ENCODE assay signal across 14 cellular contexts in genomic region chr9:13274901-13275641, GRCh38. TPM values are rescaled to one million over a fixed set of nuclear protein-coding genes. Genes with fewer than 3 reads are reported as not detected.
DNase-seq lines count a peak whose midpoint lies in the region; ATAC-seq and TF ChIP-seq lines count a peak whose summit lies in the region.
"Had no signal": no experiment of that assay in that cellular context is flagged by ENCODE, and none has a peak within 500 bp of the region (broad histone marks: within the 10 kb centered on the region; RNA-seq: fewer than 3 reads in every experiment).

No MANE protein-coding gene starts in this region.

- TF ChIP-seq POLR2A in esophagus muscularis mucosa (IDR thresholded peaks at IDR 0.05; ENCODE audit: low read depth), result no peak

- DNase-seq in Daoy (ENCODE audit: low read depth) (peak; percentile 39), NCI-H226 (peak; percentile 70), esophagus muscularis mucosa (ENCODE audit: extremely low spot score) (no peak)
- DNase-seq in stimulated activated CD8-positive, alpha-beta memory T cell treated with anti-CD3 and anti-CD28 coated beads, Interleukin-4, amount 100 ng/mL, for 48 hours, result no peak
- DNase-seq: activated CD4-positive, alpha-beta T cell treated with anti-CD3 and anti-CD28 coated beads for 1 hour; H7; NCI-H1436; stimulated activated CD4-positive, alpha-beta T cell treated with anti-CD3 and anti-CD28 coated beads, Interleukin-2, amount 100 ng/mL, for 24 hours had no signal

- H3K4me3 ChIP-seq in esophagus muscularis mucosa, result no peak overlapping the region
- H3K4me3 ChIP-seq in rectal smooth muscle tissue (ENCODE audit: low read length), result no peak overlapping the region

- ATAC-seq in GM19463 (IDR thresholded peaks at IDR 0.05; ENCODE audit: unreplicated experiment), result no peak
- ATAC-seq in GM18520 (IDR thresholded peaks at IDR 0.05; ENCODE audit: unreplicated experiment), result no peak
- ATAC-seq in HG02870 (IDR thresholded peaks at IDR 0.05; ENCODE audit: unreplicated experiment), result no peak
- ATAC-seq: activated naive CD4-positive, alpha-beta T cell treated with anti-CD3 and anti-CD28 coated beads, Interleukin-2, amount 50 U/mL, for 72 hours; esophagus mucosa had no signal

- H3K27me3 ChIP-seq in esophagus muscularis mucosa (no peaks in the 10 kb centered on the region), rectal smooth muscle tissue (ENCODE audit: control insufficient read depth, insufficient read depth, low read length) (no peaks in the 10 kb centered on the region)

- H3K9ac ChIP-seq in rectal smooth muscle tissue (ENCODE audit: low read length), result no peak overlapping the region

- H3K36me3 ChIP-seq in esophagus muscularis mucosa, result no peaks in the 10 kb centered on the region
- no peaks in the 10 kb centered on the region for H3K36me3 ChIP-seq in rectal smooth muscle tissue (ENCODE audit: control insufficient read depth, insufficient read depth, low read length)

- no peak for TF ChIP-seq EP300 in esophagus muscularis mucosa (IDR thresholded peaks at IDR 0.05)

- no peak for TF ChIP-seq CTCF in esophagus muscularis mucosa (IDR thresholded peaks at IDR 0.05)

- 50% methylated on average over 4 of the region's 4 CpGs for WGBS in esophagus muscularis mucosa

- peaks cover 14 to 51% (median 44%) of the 10 kb centered on the region in 4 donors for H3K4me1 ChIP-seq in esophagus muscularis mucosa
- peaks cover 7% of the 10 kb centered on the region for H3K4me1 ChIP-seq in rectal smooth muscle tissue (ENCODE audit: control insufficient read depth, insufficient read depth, low read length)

- no peaks in the 10 kb centered on the region for H3K9me3 ChIP-seq in esophagus muscularis mucosa

- intact Hi-C loops in esophagus muscularis mucosa (cut with DNase I), result no loop called here

- H3K27ac ChIP-seq in esophagus muscularis mucosa (replicated peaks in 1 of 4) (peak overlapping the region; percentile 10 to 62 (median 40)), rectal smooth muscle tissue (ENCODE audit: low read depth, low read length) (peak overlapping the region; percentile 24)

RNA-seq across cellular contexts. Expression of gene MPDZ, which starts 4.4 kb away (rescaled TPM):
- total RNA-seq in Daoy (2014; rRNA removed; shearing (Covaris generic)), result 26.1 and 57.2 TPM in 2 replicates
- 100 to 1,000 TPM in 1 of 4 donors, 10 to 100 TPM in 3; 59.5 to 105 (median 74.3) TPM for total RNA-seq in esophagus muscularis mucosa
- total RNA-seq: activated naive CD4-positive, alpha-beta T cell treated with anti-CD3 and anti-CD28 coated beads, Interleukin-2, amount 50 U/mL, for 72 hours had no signal

Comparison
In these comparisons a context has a peak if more than half of its experiments do, and no peak if none do; other contexts are left out.
1. DNase-seq: peak in Daoy (single experiment) and NCI-H226 (single experiment); none in esophagus muscularis mucosa (single experiment) and stimulated activated CD8-positive, alpha-beta memory T cell treated with anti-CD3 and anti-CD28 coated beads, Interleukin-4, amount 100 ng/mL, for 48 hours (single experiment).